ENCODE assay signal across 1 cellular context in genomic region chr4:151760713-151761661, GRCh38.
TF ChIP-seq lines count a peak whose summit lies in the region.

Gene GATB, minus strand, starts transcription at chr4:151761007. Its CDS starts 25 bp downstream, at chr4:151760982.

TF ChIP-seq in K562, 482 proteins besides CTCF, POLR2A, EP300 and RAD21 (continued from another document and continues in another):
- TF ChIP-seq, protein P1, sequence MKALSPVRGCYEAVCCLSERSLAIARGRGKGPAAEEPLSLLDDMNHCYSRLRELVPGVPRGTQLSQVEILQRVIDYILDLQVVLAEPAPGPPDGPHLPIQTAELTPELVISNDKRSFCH (CRISPR knock-in tag; IDR thresholded peaks at IDR 0.05) = no peak
- TF ChIP-seq, protein P1 (tag; IDR thresholded peaks at IDR 0.05) = no peak
- TF ChIP-seq CHCHD3 (CRISPR knock-in tag; IDR thresholded peaks at IDR 0.05) (no peak), TGIF2 (CRISPR knock-in tag; IDR thresholded peaks at IDR 0.05) (no peak; the same call in 1 of the 2 replicates), RAD51 (IDR thresholded peaks at IDR 0.05; ENCODE audit: borderline replicate concordance, low read depth) (peak; percentile 94), ZNF583 (CRISPR knock-in tag; IDR thresholded peaks at IDR 0.05) (no peak), ZBTB7A (IDR thresholded peaks at IDR 0.05; ENCODE audit: borderline replicate concordance, control insufficient read depth, low read depth, low read length) (no peak), ZFX (CRISPR knock-in tag; IDR thresholded peaks at IDR 0.05) (no peak), RBM25 (IDR thresholded peaks at IDR 0.05; ENCODE audit: low read depth, low read length, severe bottlenecking) (no peak), SMAD3 (CRISPR knock-in tag; conservative IDR thresholded peaks at IDR 0.05) (no peak), KDM5B (IDR thresholded peaks at IDR 0.05; ENCODE audit: insufficient replicate concordance, low read depth, low read length) (peak; percentile 77), ZNF280A (IDR thresholded peaks at IDR 0.05; ENCODE audit: low read depth, partially characterized antibody) (no peak), HDAC8 (tag; IDR thresholded peaks at IDR 0.05) (no peak), KHSRP (IDR thresholded peaks at IDR 0.05) (no peak), HMBOX1 (IDR thresholded peaks at IDR 0.05) (no peak), HES1 (IDR thresholded peaks at IDR 0.05; ENCODE audit: low read depth) (no peak), E2F6 (IDR thresholded peaks at IDR 0.05; ENCODE audit: borderline replicate concordance in 1 of 2, extremely low read depth in 1 of 2, insufficient read depth in 1 of 2, insufficient read length in 1 of 2, low read depth in 1 of 2, low read length in 1 of 2, poor library complexity in 1 of 2, severe bottlenecking in 1 of 2) (peak; percentile 39 to 84), TCFL5 (CRISPR knock-in tag; conservative IDR thresholded peaks at IDR 0.05) (no peak), RERE (CRISPR knock-in tag; IDR thresholded peaks at IDR 0.05; ENCODE audit: borderline replicate concordance) (no peak), ZKSCAN3 (CRISPR knock-in tag; IDR thresholded peaks at IDR 0.05) (no peak), SREBF1 (IDR thresholded peaks at IDR 0.05; ENCODE audit: borderline replicate concordance, low read depth, low read length) (0 out of 2 replicates have a peak, but pooled peaks have one; percentile 52), ZNF584 (CRISPR knock-in tag; IDR thresholded peaks at IDR 0.05; ENCODE audit: low read depth) (no peak), ESRRA (IDR thresholded peaks at IDR 0.05; ENCODE audit: borderline replicate concordance, low read depth) (peak; percentile 78), DIDO1 (tag; IDR thresholded peaks at IDR 0.05; ENCODE audit: low read depth) (peak; percentile 95), NFYB (IDR thresholded peaks at IDR 0.05; ENCODE audit: extremely low read depth, insufficient read length) (no peak), ZNF232 (CRISPR knock-in tag; IDR thresholded peaks at IDR 0.05) (no peak), TAF7 (tag; IDR thresholded peaks at IDR 0.05) (peak; percentile 72), TCF7L2 (IDR thresholded peaks at IDR 0.05; ENCODE audit: low read depth, low read length) (peak; percentile 22; the same call in 1 of the 2 replicates), ZNF274 (IDR thresholded peaks at IDR 0.05; ENCODE audit: borderline replicate concordance, low read depth, low read length) (no peak), CREB1 (IDR thresholded peaks at IDR 0.05) (peak; percentile 69; the same call in 1 of the 2 replicates), CREB1 (CRISPR knock-in tag; IDR thresholded peaks at IDR 0.05) (peak; percentile 53; the same call in 1 of the 2 replicates), ZNF197 (CRISPR knock-in tag; IDR thresholded peaks at IDR 0.05; ENCODE audit: low read depth) (peak; percentile 91), YBX1 (IDR thresholded peaks at IDR 0.05) (no peak), ZNF143 (CRISPR knock-in tag; IDR thresholded peaks at IDR 0.05) (peak; percentile 90), ZNF23 (CRISPR knock-in tag; IDR thresholded peaks at IDR 0.05) (no peak), ZNF551 (CRISPR knock-in tag; IDR thresholded peaks at IDR 0.05) (no peak), STAT5A (IDR thresholded peaks at IDR 0.05; ENCODE audit: borderline replicate concordance, low read length) (no peak), ZNF224 (CRISPR knock-in tag; IDR thresholded peaks at IDR 0.05) (no peak), ZBTB26 (CRISPR knock-in tag; IDR thresholded peaks at IDR 0.05) (no peak), ZBTB43 (CRISPR knock-in tag; IDR thresholded peaks at IDR 0.05) (no peak), GATAD2B (IDR thresholded peaks at IDR 0.05; ENCODE audit: borderline replicate concordance) (no peak), FOXA1 (IDR thresholded peaks at IDR 0.05; ENCODE audit: borderline replicate concordance) (no peak), GABPB2 (CRISPR knock-in tag; conservative IDR thresholded peaks at IDR 0.05) (no peak), SIRT6 (IDR thresholded peaks at IDR 0.05; ENCODE audit: low read depth, low read length) (no peak), MEF2A (IDR thresholded peaks at IDR 0.05; ENCODE audit: control insufficient read depth, low read depth, low read length) (no peak)
- TF ChIP-seq, protein P2, sequence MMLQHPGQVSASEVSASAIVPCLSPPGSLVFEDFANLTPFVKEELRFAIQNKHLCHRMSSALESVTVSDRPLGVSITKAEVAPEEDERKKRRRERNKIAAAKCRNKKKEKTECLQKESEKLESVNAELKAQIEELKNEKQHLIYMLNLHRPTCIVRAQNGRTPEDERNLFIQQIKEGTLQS (IDR thresholded peaks at IDR 0.05) = no peak
- TF ChIP-seq, protein P2 (CRISPR knock-in tag; conservative IDR thresholded peaks at IDR 0.05) = no peak
- TF ChIP-seq, protein P3, sequence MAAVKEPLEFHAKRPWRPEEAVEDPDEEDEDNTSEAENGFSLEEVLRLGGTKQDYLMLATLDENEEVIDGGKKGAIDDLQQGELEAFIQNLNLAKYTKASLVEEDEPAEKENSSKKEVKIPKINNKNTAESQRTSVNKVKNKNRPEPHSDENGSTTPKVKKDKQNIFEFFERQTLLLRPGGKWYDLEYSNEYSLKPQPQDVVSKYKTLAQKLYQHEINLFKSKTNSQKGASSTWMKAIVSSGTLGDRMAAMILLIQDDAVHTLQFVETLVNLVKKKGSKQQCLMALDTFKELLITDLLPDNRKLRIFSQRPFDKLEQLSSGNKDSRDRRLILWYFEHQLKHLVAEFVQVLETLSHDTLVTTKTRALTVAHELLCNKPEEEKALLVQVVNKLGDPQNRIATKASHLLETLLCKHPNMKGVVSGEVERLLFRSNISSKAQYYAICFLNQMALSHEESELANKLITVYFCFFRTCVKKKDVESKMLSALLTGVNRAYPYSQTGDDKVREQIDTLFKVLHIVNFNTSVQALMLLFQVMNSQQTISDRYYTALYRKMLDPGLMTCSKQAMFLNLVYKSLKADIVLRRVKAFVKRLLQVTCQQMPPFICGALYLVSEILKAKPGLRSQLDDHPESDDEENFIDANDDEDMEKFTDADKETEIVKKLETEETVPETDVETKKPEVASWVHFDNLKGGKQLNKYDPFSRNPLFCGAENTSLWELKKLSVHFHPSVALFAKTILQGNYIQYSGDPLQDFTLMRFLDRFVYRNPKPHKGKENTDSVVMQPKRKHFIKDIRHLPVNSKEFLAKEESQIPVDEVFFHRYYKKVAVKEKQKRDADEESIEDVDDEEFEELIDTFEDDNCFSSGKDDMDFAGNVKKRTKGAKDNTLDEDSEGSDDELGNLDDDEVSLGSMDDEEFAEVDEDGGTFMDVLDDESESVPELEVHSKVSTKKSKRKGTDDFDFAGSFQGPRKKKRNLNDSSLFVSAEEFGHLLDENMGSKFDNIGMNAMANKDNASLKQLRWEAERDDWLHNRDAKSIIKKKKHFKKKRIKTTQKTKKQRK (IDR thresholded peaks at IDR 0.05; ENCODE audit: borderline replicate concordance, low read depth, low read length) = no peak
- TF ChIP-seq, protein P4, sequence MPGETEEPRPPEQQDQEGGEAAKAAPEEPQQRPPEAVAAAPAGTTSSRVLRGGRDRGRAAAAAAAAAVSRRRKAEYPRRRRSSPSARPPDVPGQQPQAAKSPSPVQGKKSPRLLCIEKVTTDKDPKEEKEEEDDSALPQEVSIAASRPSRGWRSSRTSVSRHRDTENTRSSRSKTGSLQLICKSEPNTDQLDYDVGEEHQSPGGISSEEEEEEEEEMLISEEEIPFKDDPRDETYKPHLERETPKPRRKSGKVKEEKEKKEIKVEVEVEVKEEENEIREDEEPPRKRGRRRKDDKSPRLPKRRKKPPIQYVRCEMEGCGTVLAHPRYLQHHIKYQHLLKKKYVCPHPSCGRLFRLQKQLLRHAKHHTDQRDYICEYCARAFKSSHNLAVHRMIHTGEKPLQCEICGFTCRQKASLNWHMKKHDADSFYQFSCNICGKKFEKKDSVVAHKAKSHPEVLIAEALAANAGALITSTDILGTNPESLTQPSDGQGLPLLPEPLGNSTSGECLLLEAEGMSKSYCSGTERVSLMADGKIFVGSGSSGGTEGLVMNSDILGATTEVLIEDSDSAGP (CRISPR knock-in tag; IDR thresholded peaks at IDR 0.05) = no peak
